In the genomic region with DNA sequence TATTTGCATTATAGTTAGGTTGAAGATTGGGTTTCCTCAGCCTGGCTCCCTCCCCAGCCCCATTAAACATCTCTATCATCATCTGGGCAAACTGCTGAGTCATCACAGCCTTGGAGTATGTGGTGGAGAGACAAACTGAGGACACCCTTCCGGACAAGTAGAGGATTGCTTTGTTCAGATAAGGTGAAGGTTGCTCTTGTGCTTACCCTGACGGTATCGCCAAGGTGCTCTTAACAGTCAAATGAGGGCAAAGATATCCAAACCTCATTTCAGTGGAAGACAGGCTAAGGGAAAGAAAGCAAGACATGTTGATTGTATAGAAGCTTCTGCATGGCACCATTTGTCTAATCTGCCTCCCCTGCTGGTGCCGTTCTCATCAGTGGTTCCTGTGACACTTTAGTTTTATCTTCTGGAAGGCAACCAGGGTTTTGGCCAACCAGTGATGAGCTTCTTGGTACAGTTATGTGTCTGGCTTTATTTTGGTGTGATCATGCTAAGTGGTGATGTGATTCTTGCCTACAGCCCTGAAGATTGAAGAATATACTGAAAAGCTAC, we compare ENCODE assay signal across 14 cellular contexts. TPM values are rescaled to one million over a fixed set of nuclear protein-coding genes. Genes with fewer than 3 reads are reported as not detected.
A peak's percentile ranks its signal among the peaks of the same experiment; 100 is the strongest.
DNase-seq lines count a peak whose midpoint lies in the region; ATAC-seq, FAIRE-seq and TF ChIP-seq lines count a peak whose summit lies in the region.
"Had no signal": no experiment of that assay in that cellular context is flagged by ENCODE, and none has a peak within 500 bp of the region (broad histone marks: within the 10 kb centered on the region; RNA-seq: fewer than 3 reads in every experiment).

No MANE protein-coding gene starts in this region.

- intact Hi-C loops in kidney (cut with DNase I): no loop called here
- intact Hi-C loops in tibial artery (cut with DNase I; ENCODE audit: low total_unique reads): no loop called here

- H3K27ac Mint-ChIP-seq in activated naive CD8-positive, alpha-beta T cell treated with anti-CD3 and anti-CD28 coated beads, Interleukin-2, amount 50 U/mL, for 24 hours: peak overlapping the region; percentile 58

- POLR2A ChIA-PET in HEK293 (lab: Yijun Ruan, JAX): interaction anchor here (0.5 kb wide), 1 partner anchor 261 kb away, joined by 3 read pairs; no protein-coding TSS in a partner anchor

- H3K36me3 Mint-ChIP-seq in activated naive CD8-positive, alpha-beta T cell treated with anti-CD3 and anti-CD28 coated beads, Interleukin-2, amount 50 U/mL, for 24 hours (ENCODE audit: low read depth): peaks cover 23% of the 10 kb centered on the region

- no peaks in the 10 kb centered on the region for H3K9me3 ChIP-seq in HEK293 (ENCODE audit: control insufficient read depth, insufficient read depth, low read depth, low read length)
- no peaks in the 10 kb centered on the region for H3K9me3 ChIP-seq in kidney (ENCODE audit: control insufficient read depth in 1 of 2, low read length in 2 of 2)
- no peaks in the 10 kb centered on the region for H3K9me3 ChIP-seq in tibial artery
- H3K9me3 ChIP-seq: testis had no signal

- H3K36me3 ChIP-seq in HEK293 (ENCODE audit: control insufficient read depth in 2 of 2, insufficient read depth in 1 of 2, low read length in 2 of 2) (no peaks in the 10 kb centered on the region), kidney (ENCODE audit: control insufficient read depth in 1 of 2, insufficient read depth in 2 of 2, low read length in 2 of 2) (no peaks in the 10 kb centered on the region), tibial artery (no peaks in the 10 kb centered on the region)

- FAIRE-seq in kidney (lab: Jason Lieb, UNC): no peak
- FAIRE-seq in frontal cortex (lab: Jason Lieb, UNC): no peak

- H3K27me3 ChIP-seq in tibial artery: no peaks in the 10 kb centered on the region
- H3K27me3 ChIP-seq: testis had no signal

- TF ChIP-seq CTCF in HEK293 (tag by site-specific recombination; IDR thresholded peaks at IDR 0.05): no peak
- no peak for TF ChIP-seq CTCF in kidney (IDR thresholded peaks at IDR 0.05; ENCODE audit: borderline replicate concordance, extremely low read depth, insufficient read depth)
- TF ChIP-seq CTCF in tibial artery (IDR thresholded peaks at IDR 0.05): no peak

- DNase-seq in AG20443 (ENCODE audit: low spot score) (peak; percentile 58), kidney (peak; percentile 2), tibial artery (no peak), frontal cortex (ENCODE audit: low spot score in 2 of 2) (no peak)
- no peak for DNase-seq in activated naive CD8-positive, alpha-beta T cell treated with anti-CD3 and anti-CD28 coated beads, Interleukin-2, amount 50 U/mL, for 24 hours
- DNase-seq: DMS79; Kasumi-1; NCI-H69; stimulated activated CD4-positive, alpha-beta T cell treated with anti-CD3 and anti-CD28 coated beads, Interleukin-4, amount 100 ng/mL, for 1 hour; testis had no signal

- ATAC-seq in activated naive CD8-positive, alpha-beta T cell treated with anti-CD3 and anti-CD28 coated beads, Interleukin-2, amount 50 U/mL, for 24 hours: no peak
- ATAC-seq in HG02870 (IDR thresholded peaks at IDR 0.05; ENCODE audit: unreplicated experiment) (no peak), GM21423 (IDR thresholded peaks at IDR 0.05; ENCODE audit: unreplicated experiment) (no peak)

- H3K4me1 Mint-ChIP-seq in activated naive CD8-positive, alpha-beta T cell treated with anti-CD3 and anti-CD28 coated beads, Interleukin-2, amount 50 U/mL, for 24 hours: peaks cover 82% of the 10 kb centered on the region

- no peak overlapping the region for H3K4me3 ChIP-seq in HEK293 (ENCODE audit: low read depth, low read length)
- H3K4me3 ChIP-seq in kidney (ENCODE audit: low read length in 2 of 2): no peak overlapping the region
- no peak overlapping the region for H3K4me3 ChIP-seq in tibial artery
- H3K4me3 ChIP-seq: testis had no signal

- H3K4me1 ChIP-seq in HEK293 (ENCODE audit: control insufficient read depth, insufficient read depth, low read length) (peaks cover 20% of the 10 kb centered on the region), kidney (ENCODE audit: control insufficient read depth in 1 of 2, insufficient read depth in 1 of 2, low read depth in 1 of 2, low read length in 2 of 2) (peaks cover 22% of the 10 kb centered on the region in 2 donors), tibial artery (peaks cover 0 to 18% (median 2%) of the 10 kb centered on the region in 4 donors)

- H3K4me3 Mint-ChIP-seq in activated naive CD8-positive, alpha-beta T cell treated with anti-CD3 and anti-CD28 coated beads, Interleukin-2, amount 50 U/mL, for 24 hours: no peak overlapping the region

- H3K9ac ChIP-seq in kidney (ENCODE audit: low read length in 2 of 2): no peak overlapping the region

- no peak overlapping the region for H3K27ac ChIP-seq in HEK293 (ENCODE audit: extremely low read depth, low read depth, low read length)
- H3K27ac ChIP-seq in kidney (ENCODE audit: low read depth in 2 of 2, low read length in 2 of 2): no peak overlapping the region
- no peak overlapping the region for H3K27ac ChIP-seq in tibial artery
- H3K27ac ChIP-seq: testis had no signal

- no peaks in the 10 kb centered on the region for H3K27me3 Mint-ChIP-seq in activated naive CD8-positive, alpha-beta T cell treated with anti-CD3 and anti-CD28 coated beads, Interleukin-2, amount 50 U/mL, for 24 hours

- H3K9me3 Mint-ChIP-seq in activated naive CD8-positive, alpha-beta T cell treated with anti-CD3 and anti-CD28 coated beads, Interleukin-2, amount 50 U/mL, for 24 hours: no peaks in the 10 kb centered on the region

- CTCF ChIA-PET in HEK293 (lab: Yijun Ruan, JAX): interaction anchor here (1.2 to 10.7 kb wide), 5 partner anchors 12 to 36 kb away, joined by 3 to 73 read pairs (median 4); no protein-coding TSS in a partner anchor

TF ChIP-seq in HEK293, 187 proteins besides CTCF, POLR2A, EP300 and RAD21:
- TF ChIP-seq ZNF10 (tag by site-specific recombination; IDR thresholded peaks at IDR 0.05) (no peak), ZBTB8A (tag by site-specific recombination; IDR thresholded peaks at IDR 0.05) (0 out of 2 replicates have a peak, but pooled peaks have one; percentile 25), PATZ1 (tag by site-specific recombination; IDR thresholded peaks at IDR 0.05) (no peak), OVOL3 (tag by site-specific recombination; IDR thresholded peaks at IDR 0.05) (no peak), ZNF530 (tag by site-specific recombination; IDR thresholded peaks at IDR 0.05; ENCODE audit: low read depth) (no peak), ZSCAN16 (tag by site-specific recombination; IDR thresholded peaks at IDR 0.05) (no peak), ZBTB1 (tag by site-specific recombination; IDR thresholded peaks at IDR 0.05) (no peak), SP7 (tag by site-specific recombination; IDR thresholded peaks at IDR 0.05) (0 out of 2 replicates have a peak, but pooled peaks have one; percentile 15), TRIM28 (IDR thresholded peaks at IDR 0.05; ENCODE audit: borderline replicate concordance, low read length) (peak; percentile 52; the same call in 1 of the 2 replicates), ZBTB17 (tag by site-specific recombination; IDR thresholded peaks at IDR 0.05) (peak; percentile 65), KLF7 (tag by site-specific recombination; IDR thresholded peaks at IDR 0.05; ENCODE audit: borderline replicate concordance) (no peak), ZNF837 (tag by site-specific recombination; IDR thresholded peaks at IDR 0.05) (no peak)
- TF ChIP-seq, protein P1, sequence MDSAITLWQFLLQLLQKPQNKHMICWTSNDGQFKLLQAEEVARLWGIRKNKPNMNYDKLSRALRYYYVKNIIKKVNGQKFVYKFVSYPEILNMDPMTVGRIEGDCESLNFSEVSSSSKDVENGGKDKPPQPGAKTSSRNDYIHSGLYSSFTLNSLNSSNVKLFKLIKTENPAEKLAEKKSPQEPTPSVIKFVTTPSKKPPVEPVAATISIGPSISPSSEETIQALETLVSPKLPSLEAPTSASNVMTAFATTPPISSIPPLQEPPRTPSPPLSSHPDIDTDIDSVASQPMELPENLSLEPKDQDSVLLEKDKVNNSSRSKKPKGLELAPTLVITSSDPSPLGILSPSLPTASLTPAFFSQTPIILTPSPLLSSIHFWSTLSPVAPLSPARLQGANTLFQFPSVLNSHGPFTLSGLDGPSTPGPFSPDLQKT (IDR thresholded peaks at IDR 0.05; ENCODE audit: borderline replicate concordance, low read depth, low read length): no peak
- TF ChIP-seq, protein P2, sequence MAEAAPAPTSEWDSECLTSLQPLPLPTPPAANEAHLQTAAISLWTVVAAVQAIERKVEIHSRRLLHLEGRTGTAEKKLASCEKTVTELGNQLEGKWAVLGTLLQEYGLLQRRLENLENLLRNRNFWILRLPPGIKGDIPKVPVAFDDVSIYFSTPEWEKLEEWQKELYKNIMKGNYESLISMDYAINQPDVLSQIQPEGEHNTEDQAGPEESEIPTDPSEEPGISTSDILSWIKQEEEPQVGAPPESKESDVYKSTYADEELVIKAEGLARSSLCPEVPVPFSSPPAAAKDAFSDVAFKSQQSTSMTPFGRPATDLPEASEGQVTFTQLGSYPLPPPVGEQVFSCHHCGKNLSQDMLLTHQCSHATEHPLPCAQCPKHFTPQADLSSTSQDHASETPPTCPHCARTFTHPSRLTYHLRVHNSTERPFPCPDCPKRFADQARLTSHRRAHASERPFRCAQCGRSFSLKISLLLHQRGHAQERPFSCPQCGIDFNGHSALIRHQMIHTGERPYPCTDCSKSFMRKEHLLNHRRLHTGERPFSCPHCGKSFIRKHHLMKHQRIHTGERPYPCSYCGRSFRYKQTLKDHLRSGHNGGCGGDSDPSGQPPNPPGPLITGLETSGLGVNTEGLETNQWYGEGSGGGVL (tag by site-specific recombination; IDR thresholded peaks at IDR 0.05): 0 out of 2 replicates have a peak, but pooled peaks have one; percentile 8
TF ChIP-seq in HEK293: peak in this region for 5.

RNA-seq across cellular contexts. Expression of gene LGALS9, which starts 56.9 kb away (rescaled TPM):
- total RNA-seq in kidney: 50.8 TPM
- 16.4 TPM for polyA plus RNA-seq in kidney (ENCODE audit: insufficient read depth, low read depth, low replicate concordance)
- total RNA-seq in frontal cortex: 0.41 TPM
- polyA plus RNA-seq: neural cell had no signal

Comparison
In these comparisons a context has a peak if more than half of its experiments do, and no peak if none do; other contexts are left out.
1. DNase-seq: peak in AG20443 (single experiment) and kidney (single experiment); none in activated naive CD8-positive, alpha-beta T cell treated with anti-CD3 and anti-CD28 coated beads, Interleukin-2, amount 50 U/mL, for 24 hours (single experiment), tibial artery (0 of 2) and frontal cortex (0 of 2).
2. RNA of gene LGALS9, which starts 56.9 kb away (total RNA-seq): 50.8 TPM in kidney (single experiment); 0.41 TPM in frontal cortex (single experiment); every median in the first group is over 10 times any median in the second.